In genomic region chr2:68605939-68606338, GRCh38 we compare ENCODE assay signal across 39 cellular contexts. TPM values are rescaled to one million over a fixed set of nuclear protein-coding genes. Genes with fewer than 3 reads are reported as not detected.
"Had no signal": no experiment of that assay in that cellular context is flagged by ENCODE, and none has a peak within 500 bp of the region (broad histone marks: within the 10 kb centered on the region; RNA-seq: fewer than 3 reads in every experiment).

No MANE protein-coding gene starts in this region.

- H3K27me3 Mint-ChIP-seq: activated naive CD8-positive, alpha-beta T cell; IgD-negative memory B cell; T-cell had no signal

- H3K4me3 ChIP-seq: Peyer's patch, SJSA1 had no signal

- H3K36me3 ChIP-seq: brain microvascular endothelial cell, Peyer's patch, SJSA1 had no signal

- H3K27ac ChIP-seq: brain microvascular endothelial cell, KMS-11, Peyer's patch, SJSA1 had no signal

- H3K4me3 Mint-ChIP-seq: activated CD4-positive, alpha-beta memory T cell treated with anti-CD3 and anti-CD28 coated beads for 36 hours; activated CD4-positive, alpha-beta T cell treated with anti-CD3 and anti-CD28 coated beads for 36 hours; activated CD4-positive, alpha-beta T cell treated with anti-CD3 and anti-CD28 coated beads, Interleukin-2, amount 10 ng/mL, durations not matched to agents 7 days and 5 days; activated naive CD4-positive, alpha-beta T cell treated with anti-CD3 and anti-CD28 coated beads, Interleukin-2, amount 10 ng/mL, durations not matched to agents 7 days and 5 days; activated naive CD8-positive, alpha-beta T cell; activated naive CD8-positive, alpha-beta T cell treated with anti-CD3 and anti-CD28 coated beads, Interleukin-2, amount 50 U/mL, for 24 hours; activated T-cell treated with anti-CD3 and anti-CD28 coated beads, Interleukin-2, amount 50 U/mL, for 4 hours; activated T-helper 1 cell treated with anti-CD3 and anti-CD28 coated beads, Interleukin-12 subunit alpha, Interleukin-12 subunit beta, Interleukin-2, Interleukin-4 antibody, amounts not matched to agents 30 ng/mL and 10 ng/mL and 1 ng/mL, durations not matched to agents 14 hours and 24 hours and 36 hours; IgD-negative memory B cell; T-cell had no signal

- H3K9ac ChIP-seq: KMS-11, SK-N-SH had no signal

- H3K9me2 ChIP-seq: SK-N-SH had no signal

- ATAC-seq: activated CD4-positive, alpha-beta T cell treated with anti-CD3 and anti-CD28 coated beads for 36 hours; activated CD4-positive, CD25-positive, alpha-beta regulatory T cell treated with anti-CD3 and anti-CD28 coated beads, Interleukin-2, amount 50 U/mL, for 24 hours; activated naive CD8-positive, alpha-beta T cell treated with anti-CD3 and anti-CD28 coated beads, Interleukin-2, amount 50 U/mL, for 24 hours; activated T-cell treated with anti-CD3 and anti-CD28 coated beads, Interleukin-2, amount 50 U/mL, for 4 hours; T-cell had no signal

- H3K9me3 ChIP-seq: SJSA1 had no signal

- H3K27me3 ChIP-seq: brain microvascular endothelial cell, Peyer's patch, SJSA1 had no signal

- H3K4me1 ChIP-seq: Peyer's patch, SJSA1 had no signal

- H3K4me1 Mint-ChIP-seq: activated CD4-positive, alpha-beta T cell treated with anti-CD3 and anti-CD28 coated beads, Interleukin-2, amount 10 ng/mL, durations not matched to agents 7 days and 5 days; activated naive CD4-positive, alpha-beta T cell treated with anti-CD3 and anti-CD28 coated beads, Interleukin-2, amount 10 ng/mL, durations not matched to agents 7 days and 5 days; activated naive CD8-positive, alpha-beta T cell treated with anti-CD3 and anti-CD28 coated beads, Interleukin-2, amount 50 U/mL, for 24 hours; IgD-negative memory B cell had no signal

- H3K27ac Mint-ChIP-seq: activated CD4-positive, alpha-beta memory T cell treated with anti-CD3 and anti-CD28 coated beads for 36 hours; activated CD4-positive, alpha-beta T cell treated with anti-CD3 and anti-CD28 coated beads for 36 hours; activated CD4-positive, alpha-beta T cell treated with anti-CD3 and anti-CD28 coated beads, Interleukin-2, amount 10 ng/mL, durations not matched to agents 7 days and 5 days; activated naive CD4-positive, alpha-beta T cell treated with anti-CD3 and anti-CD28 coated beads, Interleukin-2, amount 10 ng/mL, durations not matched to agents 7 days and 5 days; activated naive CD8-positive, alpha-beta T cell; activated naive CD8-positive, alpha-beta T cell treated with anti-CD3 and anti-CD28 coated beads, Interleukin-2, amount 50 U/mL, for 24 hours; activated T-helper 1 cell treated with anti-CD3 and anti-CD28 coated beads, Interleukin-12 subunit alpha, Interleukin-12 subunit beta, Interleukin-2, Interleukin-4 antibody, amounts not matched to agents 30 ng/mL and 10 ng/mL and 1 ng/mL, durations not matched to agents 14 hours and 24 hours and 36 hours; T-cell had no signal

- DNase-seq: activated CD4-positive, alpha-beta memory T cell treated with anti-CD3 and anti-CD28 coated beads for 36 hours; activated CD4-positive, alpha-beta T cell treated with anti-CD3 and anti-CD28 coated beads for 36 hours; activated CD4-positive, alpha-beta T cell treated with anti-CD3 and anti-CD28 coated beads, Interleukin-2, amount 10 ng/mL, durations not matched to agents 7 days and 5 days; activated CD8-positive, alpha-beta memory T cell treated with anti-CD3 and anti-CD28 coated beads, Interleukin-2, amount 50 U/mL, for 4 hours; activated effector memory CD4-positive, alpha-beta T cell treated with Interleukin-2 at 50 U/mL for 16 hours; activated naive CD4-positive, alpha-beta T cell treated with anti-CD3 and anti-CD28 coated beads, Interleukin-2, amount 10 ng/mL, durations not matched to agents 7 days and 5 days; activated naive CD8-positive, alpha-beta T cell treated with anti-CD3 and anti-CD28 coated beads, Interleukin-2, amount 50 U/mL, for 24 hours; activated T-cell treated with anti-CD3 and anti-CD28 coated beads for 4 hours; activated T-cell treated with anti-CD3 and anti-CD28 coated beads, Interleukin-2, amount 50 U/mL, for 4 hours; aorta; brain microvascular endothelial cell; central memory CD4-positive, alpha-beta T cell; MM.1S; MV-4-11; NCI-H1092 treated with DMSO at 0.1 percent for 48 hours; NCI-H1436; NCI-H1694; NCI-H1930; NCI-H2081 treated with DMSO at 0.1 percent for 48 hours; NCI-H226; NCI-H446 treated with DMSO at 0.1 percent for 48 hours; NCI-H524; NCI-H69; NCI-H82; Peyer's patch; RPMI8226; SHP77 treated with DMSO at 0.1 percent for 48 hours; SK-N-SH; T-cell; T-helper 2 cell; T-helper 9 cell had no signal

- H3K36me3 Mint-ChIP-seq: activated naive CD4-positive, alpha-beta T cell treated with anti-CD3 and anti-CD28 coated beads, Interleukin-2, amount 10 ng/mL, durations not matched to agents 7 days and 5 days had no signal

- H3K4me2 ChIP-seq: KMS-11, SK-N-SH had no signal

RNA-seq across cellular contexts. Expression of gene PROKR1, which starts 37.4 kb away (rescaled TPM):
- total RNA-seq: activated CD4-positive, alpha-beta memory T cell treated with anti-CD3 and anti-CD28 coated beads for 36 hours; activated CD4-positive, alpha-beta T cell treated with anti-CD3 and anti-CD28 coated beads for 36 hours; activated CD4-positive, alpha-beta T cell treated with anti-CD3 and anti-CD28 coated beads, Interleukin-2, amount 10 ng/mL, durations not matched to agents 7 days and 5 days; activated T-helper 1 cell treated with anti-CD3 and anti-CD28 coated beads, Interleukin-12 subunit alpha, Interleukin-12 subunit beta, Interleukin-2, Interleukin-4 antibody, amounts not matched to agents 30 ng/mL and 10 ng/mL and 1 ng/mL, durations not matched to agents 14 hours and 24 hours and 36 hours; aorta; chondrocyte; LHCN-M2; Peyer's patch; T-cell had no signal
- polyA plus RNA-seq: aorta, IgD-negative memory B cell, SK-N-SH had no signal
